Comparison of ENCODE assay signal across 1 cellular context in the genomic region with DNA sequence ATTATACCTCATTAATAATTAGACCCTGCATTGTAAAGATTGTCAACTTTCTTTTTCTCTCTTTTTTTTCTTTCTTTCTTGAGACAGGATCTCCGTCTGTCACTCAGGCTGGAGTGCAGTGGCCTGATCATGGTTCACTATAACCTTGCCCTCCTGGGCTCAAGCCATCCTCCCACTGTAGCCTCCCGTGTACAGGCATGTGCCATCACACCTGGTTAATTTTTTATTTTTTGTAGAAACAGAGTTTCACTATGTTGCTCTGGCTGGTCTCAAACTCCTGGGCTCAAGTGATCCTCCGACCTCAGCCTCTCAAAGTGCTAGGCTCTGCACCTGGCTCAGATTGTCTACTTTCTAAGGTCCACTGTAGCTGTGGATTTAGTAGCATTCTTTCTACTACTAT.
TF ChIP-seq lines count a peak whose summit lies in the region.

No MANE protein-coding gene starts in this region.

TF ChIP-seq in GM23338, 12 proteins besides CTCF, POLR2A, EP300 and RAD21:
- TF ChIP-seq JUNB (IDR thresholded peaks at IDR 0.05; ENCODE audit: unreplicated experiment) = no peak
- TF ChIP-seq ZNF114 (CRISPR knock-in tag; IDR thresholded peaks at IDR 0.05) = no peak
